Comparison of ENCODE assay signal across 33 cellular contexts in the genomic region with DNA sequence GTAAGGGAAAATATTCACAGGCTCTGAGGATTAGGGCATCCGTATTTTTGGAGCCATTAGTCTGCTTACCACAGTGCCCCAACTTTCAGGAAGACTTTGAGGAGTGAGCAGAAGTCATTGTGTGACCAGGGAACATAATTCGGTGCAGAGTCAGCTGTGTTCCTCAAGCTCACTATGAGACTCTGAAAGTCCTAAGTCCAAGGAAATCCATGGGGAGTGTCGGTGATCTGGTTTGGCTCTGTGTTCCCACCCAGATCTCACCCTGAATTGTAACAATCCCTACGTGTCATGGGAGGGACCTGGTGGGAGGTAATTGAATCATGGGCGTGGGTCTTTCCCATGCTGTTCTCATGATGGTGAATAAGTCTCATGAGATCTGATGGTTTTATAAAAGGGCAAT.
"Had no signal": no experiment of that assay in that cellular context is flagged by ENCODE, and none has a peak within 500 bp of the region (broad histone marks: within the 10 kb centered on the region; RNA-seq: fewer than 3 reads in every experiment).

No MANE protein-coding gene starts in this region.

- ATAC-seq: activated CD4-positive, CD25-positive, alpha-beta regulatory T cell treated with anti-CD3 and anti-CD28 coated beads, Interleukin-2, amount 50 U/mL, for 24 hours; activated CD8-positive, alpha-beta memory T cell treated with anti-CD3 and anti-CD28 coated beads, Interleukin-2, amount 10 ng/mL, durations not matched to agents 7 days and 5 days; activated CD8-positive, alpha-beta T cell treated with anti-CD3 and anti-CD28 coated beads, Interleukin-2, amount 10 ng/mL, durations not matched to agents 7 days and 5 days; activated naive CD8-positive, alpha-beta T cell treated with anti-CD3 and anti-CD28 coated beads, Interleukin-2, amount 50 U/mL, for 24 hours; body of pancreas; effector memory CD8-positive, alpha-beta T cell; foreskin keratinocyte; gastrocnemius medialis; WTC11 had no signal

- H3K36me3 ChIP-seq: adrenal gland, esophagus muscularis mucosa, gastrocnemius medialis had no signal

- DNase-seq: activated CD4-positive, alpha-beta memory T cell treated with anti-CD3 and anti-CD28 coated beads for 36 hours; activated CD4-positive, alpha-beta T cell treated with anti-CD3 and anti-CD28 coated beads, Interleukin-2, amount 10 ng/mL, durations not matched to agents 24 days and 14 days; activated CD8-positive, alpha-beta memory T cell treated with anti-CD3 and anti-CD28 coated beads, Interleukin-2, amount 10 ng/mL, durations not matched to agents 7 days and 5 days; activated CD8-positive, alpha-beta memory T cell treated with anti-CD3 and anti-CD28 coated beads, Interleukin-2, amount 50 U/mL, for 4 hours; activated CD8-positive, alpha-beta T cell treated with anti-CD3 and anti-CD28 coated beads, Interleukin-2, amount 10 ng/mL, durations not matched to agents 7 days and 5 days; activated effector memory CD4-positive, alpha-beta T cell treated with anti-CD3 and anti-CD28 coated beads, Interleukin-2, amount 50 U/mL, for 16 hours; activated naive CD4-positive, alpha-beta T cell treated with anti-CD3 and anti-CD28 coated beads for 36 hours; activated naive CD8-positive, alpha-beta T cell treated with anti-CD3 and anti-CD28 coated beads for 36 hours; activated naive CD8-positive, alpha-beta T cell treated with anti-CD3 and anti-CD28 coated beads, Interleukin-2, amount 50 U/mL, for 24 hours; activated T-cell treated with anti-CD3 and anti-CD28 coated beads, Interleukin-2, amount 50 U/mL, for 1 hour; activated T-cell treated with anti-CD3 and anti-CD28 coated beads, Interleukin-2, amount 50 U/mL, for 48 hours; adrenal gland; amygdala; aorta; body of pancreas; caudate nucleus; dorsolateral prefrontal cortex; effector memory CD8-positive, alpha-beta T cell; erythroblast; foreskin keratinocyte; gastrocnemius medialis; glutamatergic neuron; T-helper 2 cell had no signal

- H3K9me3 Mint-ChIP-seq: activated CD4-positive, alpha-beta memory T cell treated with anti-CD3 and anti-CD28 coated beads for 36 hours; activated CD4-positive, alpha-beta T cell treated with anti-CD3 and anti-CD28 coated beads, Interleukin-2, amount 10 ng/mL, durations not matched to agents 24 days and 14 days; activated naive CD4-positive, alpha-beta T cell treated with anti-CD3 and anti-CD28 coated beads for 36 hours; activated naive CD4-positive, alpha-beta T cell treated with anti-CD3 and anti-CD28 coated beads, Interleukin-2, amount 50 U/mL, for 24 hours; activated naive CD8-positive, alpha-beta T cell treated with anti-CD3 and anti-CD28 coated beads for 36 hours; activated naive CD8-positive, alpha-beta T cell treated with anti-CD3 and anti-CD28 coated beads, Interleukin-2, amount 50 U/mL, for 24 hours; activated T-helper 1 cell treated with anti-CD3 and anti-CD28 coated beads, Interleukin-12 subunit alpha, Interleukin-12 subunit beta, Interleukin-2, Interleukin-4 antibody, amounts not matched to agents 30 ng/mL and 10 ng/mL and 1 ng/mL, durations not matched to agents 14 hours and 24 hours and 36 hours; activated T-helper 2 cell treated with anti-CD3 and anti-CD28 coated beads, Interferon-gamma antibody, Interleukin-2, Interleukin-4, amounts not matched to agents 10 μg/mL and 5 μg/mL and 100 μg/mL, durations not matched to agents 14 hours and 24 hours and 36 hours; dendritic cell treated with granulocyte-macrophage colony-stimulating factor and Interleukin-4, amounts not matched to agents 40 ng/mL and 50 ng/mL, for 4 days; effector memory CD8-positive, alpha-beta T cell; WTC11 had no signal

- H3K27me3 ChIP-seq: adrenal gland, body of pancreas, dorsolateral prefrontal cortex, esophagus muscularis mucosa, foreskin keratinocyte, gastrocnemius medialis had no signal

- H3K4me1 Mint-ChIP-seq: activated CD4-positive, alpha-beta T cell treated with anti-CD3 and anti-CD28 coated beads, Interleukin-2, amount 10 ng/mL, durations not matched to agents 24 days and 14 days; activated CD8-positive, alpha-beta memory T cell treated with anti-CD3 and anti-CD28 coated beads, Interleukin-2, amount 10 ng/mL, durations not matched to agents 7 days and 5 days; activated naive CD4-positive, alpha-beta T cell treated with anti-CD3 and anti-CD28 coated beads, Interleukin-2, amount 50 U/mL, for 24 hours; activated naive CD8-positive, alpha-beta T cell treated with anti-CD3 and anti-CD28 coated beads for 36 hours; activated naive CD8-positive, alpha-beta T cell treated with anti-CD3 and anti-CD28 coated beads, Interleukin-2, amount 50 U/mL, for 24 hours; WTC11 had no signal

- H3K4me3 Mint-ChIP-seq: activated CD4-positive, alpha-beta memory T cell treated with anti-CD3 and anti-CD28 coated beads for 36 hours; activated CD4-positive, alpha-beta T cell treated with anti-CD3 and anti-CD28 coated beads, Interleukin-2, amount 10 ng/mL, durations not matched to agents 24 days and 14 days; activated CD8-positive, alpha-beta memory T cell treated with anti-CD3 and anti-CD28 coated beads, Interleukin-2, amount 10 ng/mL, durations not matched to agents 7 days and 5 days; activated CD8-positive, alpha-beta T cell treated with anti-CD3 and anti-CD28 coated beads, Interleukin-2, amount 10 ng/mL, durations not matched to agents 7 days and 5 days; activated naive CD4-positive, alpha-beta T cell treated with anti-CD3 and anti-CD28 coated beads for 36 hours; activated naive CD4-positive, alpha-beta T cell treated with anti-CD3 and anti-CD28 coated beads, Interleukin-2, amount 50 U/mL, for 24 hours; activated naive CD8-positive, alpha-beta T cell treated with anti-CD3 and anti-CD28 coated beads for 36 hours; activated naive CD8-positive, alpha-beta T cell treated with anti-CD3 and anti-CD28 coated beads, Interleukin-2, amount 50 U/mL, for 24 hours; activated T-helper 1 cell treated with anti-CD3 and anti-CD28 coated beads, Interleukin-12 subunit alpha, Interleukin-12 subunit beta, Interleukin-2, Interleukin-4 antibody, amounts not matched to agents 30 ng/mL and 10 ng/mL and 1 ng/mL, durations not matched to agents 14 hours and 24 hours and 36 hours; dendritic cell treated with granulocyte-macrophage colony-stimulating factor and Interleukin-4, amounts not matched to agents 40 ng/mL and 50 ng/mL, for 4 days; effector memory CD8-positive, alpha-beta T cell; WTC11 had no signal

- H3K36me3 Mint-ChIP-seq: activated CD4-positive, alpha-beta memory T cell treated with anti-CD3 and anti-CD28 coated beads for 36 hours; activated CD8-positive, alpha-beta memory T cell treated with anti-CD3 and anti-CD28 coated beads, Interleukin-2, amount 10 ng/mL, durations not matched to agents 7 days and 5 days; activated naive CD4-positive, alpha-beta T cell treated with anti-CD3 and anti-CD28 coated beads, Interleukin-2, amount 50 U/mL, for 24 hours; activated naive CD8-positive, alpha-beta T cell treated with anti-CD3 and anti-CD28 coated beads for 36 hours; WTC11 had no signal

- FAIRE-seq: colon, TTC549 had no signal

- H3K4me1 ChIP-seq: adrenal gland, body of pancreas, foreskin keratinocyte, gastrocnemius medialis had no signal

- H3K4me3 ChIP-seq: adrenal gland, body of pancreas, dorsolateral prefrontal cortex, esophagus muscularis mucosa, gastrocnemius medialis had no signal

- H3K27me3 Mint-ChIP-seq: activated naive CD8-positive, alpha-beta T cell treated with anti-CD3 and anti-CD28 coated beads for 36 hours had no signal

- H3K27ac ChIP-seq: adrenal gland, body of pancreas, dorsolateral prefrontal cortex, esophagus muscularis mucosa, foreskin keratinocyte, gastrocnemius medialis, VCaP had no signal

- H3K27ac Mint-ChIP-seq: activated CD4-positive, alpha-beta memory T cell treated with anti-CD3 and anti-CD28 coated beads for 36 hours; activated CD4-positive, alpha-beta T cell treated with anti-CD3 and anti-CD28 coated beads, Interleukin-2, amount 10 ng/mL, durations not matched to agents 24 days and 14 days; activated CD8-positive, alpha-beta memory T cell treated with anti-CD3 and anti-CD28 coated beads, Interleukin-2, amount 10 ng/mL, durations not matched to agents 7 days and 5 days; activated CD8-positive, alpha-beta T cell treated with anti-CD3 and anti-CD28 coated beads, Interleukin-2, amount 10 ng/mL, durations not matched to agents 7 days and 5 days; activated naive CD4-positive, alpha-beta T cell treated with anti-CD3 and anti-CD28 coated beads for 36 hours; activated naive CD4-positive, alpha-beta T cell treated with anti-CD3 and anti-CD28 coated beads, Interleukin-2, amount 50 U/mL, for 24 hours; activated naive CD8-positive, alpha-beta T cell treated with anti-CD3 and anti-CD28 coated beads for 36 hours; activated naive CD8-positive, alpha-beta T cell treated with anti-CD3 and anti-CD28 coated beads, Interleukin-2, amount 50 U/mL, for 24 hours; activated T-helper 1 cell treated with anti-CD3 and anti-CD28 coated beads, Interleukin-12 subunit alpha, Interleukin-12 subunit beta, Interleukin-2, Interleukin-4 antibody, amounts not matched to agents 30 ng/mL and 10 ng/mL and 1 ng/mL, durations not matched to agents 14 hours and 24 hours and 36 hours; activated T-helper 2 cell treated with anti-CD3 and anti-CD28 coated beads, Interferon-gamma antibody, Interleukin-2, Interleukin-4, amounts not matched to agents 10 μg/mL and 5 μg/mL and 100 μg/mL, durations not matched to agents 14 hours and 24 hours and 36 hours; dendritic cell treated with granulocyte-macrophage colony-stimulating factor and Interleukin-4, amounts not matched to agents 40 ng/mL and 50 ng/mL, for 4 days; effector memory CD8-positive, alpha-beta T cell; WTC11 had no signal

- H3K9me3 ChIP-seq: adrenal gland, body of pancreas, esophagus muscularis mucosa, gastrocnemius medialis had no signal
